Comparison of ENCODE assay signal across 18 cellular contexts in genomic region chr1:37306461-37306860, GRCh38.
"Had no signal": no experiment of that assay in that cellular context is flagged by ENCODE, and none has a peak within 500 bp of the region (broad histone marks: within the 10 kb centered on the region; RNA-seq: fewer than 3 reads in every experiment).

No MANE protein-coding gene starts in this region.

- H3K27ac ChIP-seq: esophagus squamous epithelium, foreskin keratinocyte, tibial nerve, vagina had no signal

- H3K27me3 ChIP-seq: foreskin keratinocyte, tibial nerve, vagina had no signal

- H3K4me1 ChIP-seq: esophagus squamous epithelium, foreskin keratinocyte, vagina had no signal

- H3K4me3 Mint-ChIP-seq: activated CD4-positive, alpha-beta T cell treated with anti-CD3 and anti-CD28 coated beads, Interleukin-2, amount 10 ng/mL, durations not matched to agents 24 days and 14 days; activated naive CD8-positive, alpha-beta T cell; central memory CD8-positive, alpha-beta T cell; neural crest cell had no signal

- H3K27ac Mint-ChIP-seq: activated CD4-positive, alpha-beta T cell treated with anti-CD3 and anti-CD28 coated beads, Interleukin-2, amount 10 ng/mL, durations not matched to agents 24 days and 14 days; activated naive CD8-positive, alpha-beta T cell had no signal

- H3K9me3 ChIP-seq: esophagus squamous epithelium, tibial nerve, vagina had no signal

- H3K4me1 Mint-ChIP-seq: activated CD4-positive, alpha-beta T cell treated with anti-CD3 and anti-CD28 coated beads, Interleukin-2, amount 10 ng/mL, durations not matched to agents 24 days and 14 days; central memory CD8-positive, alpha-beta T cell had no signal

- ATAC-seq: foreskin keratinocyte, left ventricle myocardium superior had no signal

- H3K36me3 Mint-ChIP-seq: activated naive CD8-positive, alpha-beta T cell; brain had no signal

- DNase-seq: activated CD4-positive, alpha-beta T cell treated with anti-CD3 and anti-CD28 coated beads, Interleukin-2, amount 10 ng/mL, durations not matched to agents 24 days and 14 days; activated CD4-positive, CD25-positive, alpha-beta regulatory T cell; activated CD8-positive, alpha-beta memory T cell treated with anti-CD3 and anti-CD28 coated beads, Interleukin-2, amount 50 U/mL, for 48 hours; activated gamma-delta T cell treated with Interleukin-2 at 50 U/mL for 16 hours; effector CD8-positive, alpha-beta T cell; esophagus squamous epithelium; foreskin keratinocyte; kidney glomerular epithelial cell; left ventricle myocardium superior; mesendoderm; stimulated activated CD4-positive, alpha-beta T cell treated with anti-CD3 and anti-CD28 coated beads, Interleukin-2, amount 100 ng/mL, for 48 hours; stimulated activated naive CD4-positive, alpha-beta T cell had no signal

- H3K4me3 ChIP-seq: esophagus squamous epithelium, tibial nerve, vagina had no signal

- H3K36me3 ChIP-seq: esophagus squamous epithelium, tibial nerve, vagina had no signal

- H3K9me3 Mint-ChIP-seq: activated CD4-positive, alpha-beta T cell treated with anti-CD3 and anti-CD28 coated beads, Interleukin-2, amount 10 ng/mL, durations not matched to agents 24 days and 14 days; central memory CD8-positive, alpha-beta T cell; neural crest cell had no signal
